Comparison of ENCODE assay signal across 19 cellular contexts in genomic region chr19:4781851-4782250, GRCh38.
"Had no signal": no experiment of that assay in that cellular context is flagged by ENCODE, and none has a peak within 500 bp of the region (broad histone marks: within the 10 kb centered on the region; RNA-seq: fewer than 3 reads in every experiment).

No MANE protein-coding gene starts in this region.

- DNase-seq: activated CD4-positive, alpha-beta memory T cell treated with anti-CD3 and anti-CD28 coated beads, Interleukin-2, amount 10 ng/mL, durations not matched to agents 7 days and 5 days; activated CD4-positive, alpha-beta T cell treated with anti-CD3 and anti-CD28 coated beads for 4 hours; activated gamma-delta T cell; activated T-cell treated with anti-CD3 and anti-CD28 coated beads, Interleukin-2, amount 50 U/mL, for 4 hours; amniotic stem cell; body of pancreas; effector CD8-positive, alpha-beta T cell; heart right ventricle; left colon; lower lobe of right lung; midbrain; small intestine; stimulated activated CD4-positive, alpha-beta T cell treated with anti-CD3 and anti-CD28 coated beads, Interleukin-4, amount 100 ng/mL, for 24 hours; stimulated activated naive CD4-positive, alpha-beta T cell; substantia nigra had no signal

- H3K27ac ChIP-seq: body of pancreas, coronary artery, gastroesophageal sphincter, heart right ventricle, lower lobe of right lung, right atrium auricular region had no signal

- ATAC-seq: activated T-cell treated with anti-CD3 and anti-CD28 coated beads, Interleukin-2, amount 50 U/mL, for 4 hours; body of pancreas; gastroesophageal sphincter; heart right ventricle; left colon; lower lobe of right lung; WTC11 had no signal

- H3K4me3 ChIP-seq: body of pancreas, coronary artery, gastroesophageal sphincter, heart right ventricle, lower lobe of right lung, right atrium auricular region had no signal

- H3K4me1 ChIP-seq: body of pancreas, right atrium auricular region had no signal

- H3K36me3 ChIP-seq: gastroesophageal sphincter, heart right ventricle, lower lobe of right lung, right atrium auricular region had no signal

- H3K9me3 ChIP-seq: body of pancreas, lower lobe of right lung had no signal

- H3K27me3 ChIP-seq: body of pancreas, right atrium auricular region had no signal
